In genomic region chr5:139668924-139669680, GRCh38 we compare ENCODE assay signal across 8 cellular contexts. TPM values are rescaled to one million over a fixed set of nuclear protein-coding genes. Genes with fewer than 3 reads are reported as not detected.
DNase-seq lines count a peak whose midpoint lies in the region; ATAC-seq, FAIRE-seq and TF ChIP-seq lines count a peak whose summit lies in the region.

No MANE protein-coding gene starts in this region.

- H3K36me3 Mint-ChIP-seq in astrocyte (ENCODE audit: low read depth, unreplicated experiment): peaks cover 7% of the 10 kb centered on the region

- peak overlapping the region; percentile 52 for H3K4me3 Mint-ChIP-seq in astrocyte (ENCODE audit: unreplicated experiment)

- TF ChIP-seq POLR2A in heart left ventricle (IDR thresholded peaks at IDR 0.05): no peak

- peak overlapping the region; percentile 82 for H3K9ac ChIP-seq in astrocyte (ENCODE audit: low read length)

- H3K36me3 ChIP-seq in heart left ventricle (peaks cover 0 to 4% (median 0%) of the 10 kb centered on the region in 9 donors), astrocyte (ENCODE audit: insufficient read depth, low read length) (no peaks in the 10 kb centered on the region), mesodermal cell (ENCODE audit: control insufficient read depth, insufficient read depth, low read length) (peaks cover 30% of the 10 kb centered on the region), aorta (ENCODE audit: control insufficient read depth in 1 of 2, insufficient read depth in 2 of 2, low read length in 1 of 2) (no peaks in the 10 kb centered on the region)

- no peak for TF ChIP-seq CTCF in heart left ventricle (IDR thresholded peaks at IDR 0.05)
- TF ChIP-seq CTCF in astrocyte (IDR thresholded peaks at IDR 0.05; ENCODE audit: insufficient read depth, low read depth, low read length): no peak

- peaks cover 80% of the 10 kb centered on the region for H4K20me1 ChIP-seq in astrocyte (ENCODE audit: insufficient read depth, low read length)

- H3K4me1 Mint-ChIP-seq in astrocyte (ENCODE audit: low read depth, unreplicated experiment): peaks cover 54% of the 10 kb centered on the region

- peaks cover 12 to 100% (median 91%) of the 10 kb centered on the region in 12 donors for H3K4me1 ChIP-seq in heart left ventricle
- H3K4me1 ChIP-seq in astrocyte (ENCODE audit: insufficient read depth, low read length): peaks cover 77% of the 10 kb centered on the region
- H3K4me1 ChIP-seq in mesodermal cell (ENCODE audit: control insufficient read depth, insufficient read depth, low read length, poor library complexity, severe bottlenecking): peaks cover 79% of the 10 kb centered on the region
- H3K4me1 ChIP-seq in aorta (ENCODE audit: control insufficient read depth in 1 of 2, insufficient read depth in 2 of 2, low read length in 2 of 2): peaks cover 0 to 6% of the 10 kb centered on the region in 2 donors

- H3K27me3 ChIP-seq in heart left ventricle (no peaks in the 10 kb centered on the region), astrocyte (ENCODE audit: insufficient read depth, low read length) (no peaks in the 10 kb centered on the region), aorta (ENCODE audit: control insufficient read depth in 1 of 2, insufficient read depth in 2 of 2, low read length in 1 of 2) (no peaks in the 10 kb centered on the region)

- H3K4me3 ChIP-seq in heart left ventricle (peak overlapping the region in 11 of 12 donors; percentile 20 to 67 (median 60)), astrocyte (ENCODE audit: insufficient read depth, low read depth, low read length) (peak overlapping the region; percentile 45), mesodermal cell (ENCODE audit: extremely low read depth, insufficient read depth, low read length, poor library complexity, severe bottlenecking) (no peak overlapping the region), aorta (ENCODE audit: low read length in 2 of 2) (no peak overlapping the region)

- peak overlapping the region; percentile 75 for H3K27ac Mint-ChIP-seq in astrocyte (ENCODE audit: unreplicated experiment)

- H3K27ac ChIP-seq in heart left ventricle (peak overlapping the region; percentile 93 to 98 (median 95)), astrocyte (ENCODE audit: low read depth, low read length) (peak overlapping the region; percentile 87), mesodermal cell (ENCODE audit: low read depth, low read length, severe bottlenecking) (peak overlapping the region; percentile 79), aorta (ENCODE audit: low read depth in 1 of 2, low read length in 2 of 2) (peak overlapping the region; percentile 92 to 93)

- no peak for FAIRE-seq in astrocyte (lab: Jason Lieb, UNC)

- H3K9me3 ChIP-seq in heart left ventricle: no peaks in the 10 kb centered on the region
- H3K9me3 ChIP-seq in astrocyte (ENCODE audit: insufficient read depth, low read depth, low read length): no peaks in the 10 kb centered on the region
- no peaks in the 10 kb centered on the region for H3K9me3 ChIP-seq in mesodermal cell (ENCODE audit: control insufficient read depth, low read length)
- H3K9me3 ChIP-seq in aorta (ENCODE audit: control insufficient read depth, low read length): no peaks in the 10 kb centered on the region

- no peaks in the 10 kb centered on the region for H3K27me3 Mint-ChIP-seq in astrocyte (ENCODE audit: low read depth, unreplicated experiment)

- DNase-seq in heart left ventricle (no peak), cardiac septum (ENCODE audit: low spot score) (no peak), astrocyte (ENCODE audit: low read depth) (no peak), aorta (no peak)
- no peak for DNase-seq in activated effector memory CD4-positive, alpha-beta T cell treated with anti-CD3 and anti-CD28 coated beads, Interleukin-2, amount 50 U/mL, for 16 hours

- H2AFZ ChIP-seq in astrocyte (ENCODE audit: low read depth, low read length): no peak overlapping the region

- H3K4me2 ChIP-seq in astrocyte (ENCODE audit: low read length): peak overlapping the region; percentile 82

- ATAC-seq in heart left ventricle (peak in 3 of 4 donors; percentile 0 to 9 (median 4)), aorta (ENCODE audit: low FRiP score) (no peak), GM19351 (IDR thresholded peaks at IDR 0.05; ENCODE audit: unreplicated experiment) (no peak), GM21515 (IDR thresholded peaks at IDR 0.05; ENCODE audit: unreplicated experiment) (no peak)

- peaks cover 99% of the 10 kb centered on the region for H3K79me2 ChIP-seq in astrocyte (ENCODE audit: insufficient read depth, low read length)

- intact Hi-C loops in heart left ventricle (cut with DNase I) (loop anchor here in 1 of 10 donors (1.0 kb wide), 1 partner anchor 19 kb away; no protein-coding TSS in a partner anchor), cardiac septum (cut with DNase I) (no loop called here), aorta (cut with DNase I) (no loop called here)

- no peaks in the 10 kb centered on the region for H3K9me3 Mint-ChIP-seq in astrocyte (ENCODE audit: unreplicated experiment)

- 37 to 49% (median 41%) methylated on average over 18 of the region's 18 CpGs for WGBS in heart left ventricle, 4 donors
- 91 to 96% methylated on average over 9 to 12 of the region's 18 CpGs for WGBS in mesodermal cell (ENCODE audit: insufficient coverage in 2 of 2), 2 experiments
- 54 to 59% methylated on average over 18 of the region's 18 CpGs for WGBS in aorta, 2 donors

RNA-seq across cellular contexts. Expression of gene CXXC5, which starts 21.0 kb away (rescaled TPM):
- 10 to 100 TPM; 29.8 to 74.6 (median 36.3) TPM for total RNA-seq in heart left ventricle
- 10 to 100 TPM; 32.8 to 44.5 TPM for polyA plus RNA-seq in heart left ventricle
- 49.3 TPM for total RNA-seq in cardiac septum
- 151 and 185 TPM in 2 replicates for total RNA-seq in astrocyte
- 118 TPM for polyA plus RNA-seq in mesodermal cell (2013, experiment 1 of 2)
- 93.8 TPM for polyA plus RNA-seq in mesodermal cell (2013, experiment 2 of 2)
- total RNA-seq in aorta: 10 to 100 TPM; 40.0 to 75.8 TPM
- polyA plus RNA-seq in aorta: 10 to 100 TPM; 21.2 to 31.5 TPM

Comparison
In these comparisons a context has a peak if more than half of its experiments do, and no peak if none do; other contexts are left out.
1. ATAC-seq: peak in heart left ventricle (3 of 4); none in aorta (single experiment), GM19351 (single experiment) and GM21515 (single experiment).
2. H3K4me3 ChIP-seq: peak in heart left ventricle (11 of 12) and astrocyte (single experiment); none in mesodermal cell (single experiment) and aorta (0 of 2).
3. Peak in every context shown above with its lines, with median percentiles within 50 percentile points of each other: H3K27ac ChIP-seq.